ENCODE assay signal across 2 cellular contexts in genomic region chr10:116120688-116121087, GRCh38.
TF ChIP-seq lines count a peak whose summit lies in the region.

No MANE protein-coding gene starts in this region.

TF ChIP-seq in SK-N-SH, 30 proteins besides CTCF, POLR2A, EP300 and RAD21 (continued from another document):
- TF ChIP-seq REST (IDR thresholded peaks at IDR 0.05; ENCODE audit: low read depth, low read length) = no peak
- TF ChIP-seq JUND (IDR thresholded peaks at IDR 0.05) = no peak
- TF ChIP-seq RXRA (IDR thresholded peaks at IDR 0.05; ENCODE audit: borderline replicate concordance, low read depth) = no peak
- TF ChIP-seq NRF1 (IDR thresholded peaks at IDR 0.05; ENCODE audit: low read depth, low read length) = no peak
- TF ChIP-seq NFIC (IDR thresholded peaks at IDR 0.05; ENCODE audit: borderline replicate concordance) = no peak

TF ChIP-seq in SK-N-SH treated with all-trans-retinoic acid at 6 μM for 48 hours, 23 proteins besides CTCF, POLR2A, EP300 and RAD21 (continued from another document):
- TF ChIP-seq SNAI2 (CRISPR knock-in tag; IDR thresholded peaks at IDR 0.05) (no peak), OSR1 (CRISPR knock-in tag; IDR thresholded peaks at IDR 0.05) (no peak), PATZ1 (CRISPR knock-in tag; IDR thresholded peaks at IDR 0.05; ENCODE audit: borderline replicate concordance) (no peak), CSDC2 (CRISPR knock-in tag; IDR thresholded peaks at IDR 0.05) (no peak), ESRRG (CRISPR knock-in tag; IDR thresholded peaks at IDR 0.05) (no peak), ZFP30 (CRISPR knock-in tag; IDR thresholded peaks at IDR 0.05) (no peak), ZNF565 (CRISPR knock-in tag; conservative IDR thresholded peaks at IDR 0.05; ENCODE audit: low read depth) (no peak), ZC3H10 (CRISPR knock-in tag; IDR thresholded peaks at IDR 0.05) (no peak)
